Comparison of ENCODE assay signal across 22 cellular contexts in genomic region chr4:51866835-51867234, GRCh38.
"Had no signal": no experiment of that assay in that cellular context is flagged by ENCODE, and none has a peak within 500 bp of the region (broad histone marks: within the 10 kb centered on the region; RNA-seq: fewer than 3 reads in every experiment).

No MANE protein-coding gene starts in this region.

- H3K27ac ChIP-seq: brain microvascular endothelial cell, esophagus squamous epithelium, hepatocyte, neutrophil, ovary, prostate gland, spleen, tibial nerve, WERI-Rb-1 had no signal

- H3K4me2 ChIP-seq: hepatocyte had no signal

- H3K4me3 ChIP-seq: esophagus squamous epithelium, hepatocyte, ovary, prostate gland, spleen, tibial nerve had no signal

- H3K27me3 ChIP-seq: brain microvascular endothelial cell, esophagus squamous epithelium, hepatocyte, neutrophil, ovary, spleen, tibial nerve had no signal

- H3K36me3 ChIP-seq: ovary had no signal

- H2AFZ ChIP-seq: hepatocyte had no signal

- ATAC-seq: activated CD4-positive, CD25-positive, alpha-beta regulatory T cell treated with anti-CD3 and anti-CD28 coated beads, Interleukin-2, amount 50 U/mL, for 24 hours had no signal

- H3K9me3 ChIP-seq: esophagus squamous epithelium, neutrophil, ovary, prostate gland, spleen, tibial nerve had no signal

- DNase-seq: activated CD4-positive, alpha-beta T cell treated with anti-CD3 and anti-CD28 coated beads for 48 hours; activated CD4-positive, alpha-beta T cell treated with anti-CD3 and anti-CD28 coated beads, Interleukin-2, amount 50 U/mL, for 48 hours; activated CD8-positive, alpha-beta memory T cell treated with anti-CD3 and anti-CD28 coated beads for 24 hours; activated gamma-delta T cell treated with Interleukin-2 at 50 U/mL for 16 hours; activated naive CD4-positive, alpha-beta T cell treated with anti-CD3 and anti-CD28 coated beads, Interleukin-2, amount 50 U/mL, for 16 hours; amniotic stem cell; brain microvascular endothelial cell; caudate nucleus; cortex of kidney; endodermal cell; esophagus squamous epithelium; foreskin melanocyte; ovary; spleen; stimulated activated naive CD4-positive, alpha-beta T cell; T-helper 9 cell; WERI-Rb-1 had no signal

- H3K4me1 ChIP-seq: esophagus squamous epithelium, prostate gland, spleen had no signal
